Comparison of ENCODE assay signal across 8 cellular contexts in the genomic region with DNA sequence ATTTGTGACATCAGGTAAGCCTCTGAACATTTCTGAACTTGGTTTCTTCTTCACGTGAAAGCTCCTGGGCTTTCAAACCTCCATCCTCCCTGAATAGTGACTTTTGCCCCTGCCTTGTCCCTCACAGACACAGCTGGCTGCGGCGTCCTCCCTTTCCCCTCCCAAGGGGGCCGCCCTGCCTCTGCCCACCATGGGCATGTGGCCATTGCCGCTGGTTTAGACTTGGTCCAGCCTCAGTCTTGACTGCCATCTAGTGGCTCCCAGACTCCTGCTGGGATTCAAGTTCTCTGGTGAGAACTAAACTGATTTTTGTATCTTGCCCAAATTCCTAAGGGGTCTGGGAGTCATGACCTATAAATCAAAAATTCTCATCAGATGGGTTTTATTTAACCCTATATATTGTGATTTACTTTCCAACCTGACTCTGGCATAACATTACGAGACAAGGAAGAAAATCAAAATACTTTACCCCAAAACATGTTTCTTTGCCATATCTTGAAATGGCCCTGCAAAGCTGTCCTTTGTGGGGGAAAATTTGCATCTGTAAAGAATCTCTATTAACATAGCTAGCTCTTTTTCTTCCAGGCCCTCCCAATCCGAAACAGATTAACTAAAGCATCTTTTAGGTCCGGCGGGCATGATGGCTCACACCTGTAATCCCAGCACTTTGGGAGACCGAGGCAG.
DNase-seq lines count a peak whose midpoint lies in the region; ATAC-seq and TF ChIP-seq lines count a peak whose summit lies in the region.
"Not testable (repeated sequence)": the region's sequence is repeated elsewhere in the genome, so short reads cannot be mapped to it uniquely, and the experiment has no call there.

No MANE protein-coding gene starts in this region.

- not testable (repeated sequence) for H3K9me3 ChIP-seq in adipocyte (ENCODE audit: control insufficient read depth, low read length); mucosa of descending colon

- not testable (repeated sequence) for H3K4me3 ChIP-seq in adipocyte (ENCODE audit: low read length); mucosa of descending colon

- in situ Hi-C loops in Caki2 (cut with HindIII; ENCODE audit: low pct_unique_long_range_greater_than_20kb, low sequenced_read_pairs) = not testable (repeated sequence)

- peak; percentile 44 for DNase-seq in Caki2 (ENCODE audit: low read depth)
- DNase-seq in HPDE6-E6E7 (ENCODE audit: extremely low spot score) = peak; percentile 68
- DNase-seq in NCI-H446 (lab: John Stamatoyannopoulos, UW) = peak; percentile 74 to 78
- peak; percentile 40 for DNase-seq in T1000 (lab: John Stamatoyannopoulos, UW)
- peak; percentile 88 for DNase-seq in adipocyte (ENCODE audit: low read depth)
- peak; percentile 32 for DNase-seq in fibroblast of the conjunctiva (ENCODE audit: low read depth)
- peak in 2 of 3 donors; percentile 36 to 71 for DNase-seq in mucosa of descending colon
- DNase-seq in stimulated activated naive CD4-positive, alpha-beta T cell treated with Interleukin-2 at 50 U/mL for 16 hours (lab: John Stamatoyannopoulos, UW) = peak; percentile 19

- intact Hi-C loops in mucosa of descending colon (cut with DNase I, micrococcal nuclease) = not testable (repeated sequence)

- H3K9ac ChIP-seq in adipocyte (ENCODE audit: low read length) = not testable (repeated sequence)

- H3K27me3 ChIP-seq in adipocyte (replicated peaks; ENCODE audit: control insufficient read depth, insufficient read depth, low read length) = peaks cover 48% of the 10 kb centered on the region

- peak; percentile 52 for ATAC-seq in mucosa of descending colon

- not testable (repeated sequence) for H3K4me1 ChIP-seq in adipocyte (ENCODE audit: control insufficient read depth, insufficient read depth, low read length); mucosa of descending colon (ENCODE audit: low read depth)

- H3K36me3 ChIP-seq in adipocyte (ENCODE audit: control insufficient read depth, insufficient read depth, low read length, severe bottlenecking); mucosa of descending colon (ENCODE audit: low read depth): not testable (repeated sequence)

- TF ChIP-seq CTCF in mucosa of descending colon (IDR thresholded peaks at IDR 0.05) = peak; percentile 64

Comparison
In these comparisons a context has a peak if more than half of its experiments do, and no peak if none do; other contexts are left out.
1. DNase-seq: peak in every context shown above with its lines; median percentile 88 in adipocyte; 76 in NCI-H446; 68 in HPDE6-E6E7; 54 in mucosa of descending colon; 44 in Caki2; 40 in T1000; 32 in fibroblast of the conjunctiva; 19 in stimulated activated naive CD4-positive, alpha-beta T cell treated with Interleukin-2 at 50 U/mL for 16 hours.